8 cellular contexts compared by ENCODE assay signal in the genomic region with DNA sequence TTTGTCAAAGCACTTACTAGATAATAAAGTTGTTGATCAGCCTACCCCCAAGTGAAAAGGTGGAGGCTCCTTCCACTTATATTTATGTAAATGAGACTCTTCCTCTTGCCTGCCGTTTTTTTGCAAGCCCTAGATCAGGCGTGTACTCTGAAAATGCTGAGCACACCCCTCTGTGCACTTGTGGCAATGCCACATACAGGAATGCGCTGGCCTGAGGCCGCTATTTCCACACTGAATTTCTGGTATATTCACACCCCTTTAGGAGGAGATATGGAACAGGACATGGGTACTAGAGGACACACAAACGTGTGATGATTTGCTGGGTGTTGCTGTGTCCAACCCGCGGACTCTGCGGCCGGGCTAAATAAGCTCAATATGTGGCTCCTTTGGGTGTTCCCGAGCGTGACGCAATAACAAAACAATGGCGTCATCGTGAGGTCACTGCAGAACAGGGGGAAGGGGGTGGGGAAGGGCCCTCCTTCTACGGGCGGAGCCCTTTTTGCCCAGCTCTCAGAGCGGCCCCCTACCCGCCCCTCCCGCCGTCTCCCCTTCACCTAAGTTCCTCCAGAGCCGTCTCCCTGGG. TPM values are rescaled to one million over a fixed set of nuclear protein-coding genes. Genes with fewer than 3 reads are reported as not detected.
DNase-seq lines count a peak whose midpoint lies in the region; ATAC-seq lines count a peak whose summit lies in the region.

No MANE protein-coding gene starts in this region.

- ATAC-seq in GM21526 (IDR thresholded peaks at IDR 0.05; ENCODE audit: low FRiP score, unreplicated experiment), result peak; percentile 30
- ATAC-seq in activated CD4-positive, alpha-beta T cell treated with anti-CD3 and anti-CD28 coated beads for 36 hours, result peak; percentile 55

- H3K27me3 ChIP-seq in HUES6 (ENCODE audit: control insufficient read depth, insufficient read depth, low read length), result peaks cover 47% of the 10 kb centered on the region
- H3K27me3 ChIP-seq in effector memory CD4-positive, alpha-beta T cell (replicated peaks; ENCODE audit: control insufficient read depth, insufficient read depth, low read length, poor library complexity, severe bottlenecking), result no peaks in the 10 kb centered on the region
- H3K27me3 ChIP-seq in mucosa of rectum (ENCODE audit: control insufficient read depth in 2 of 2, insufficient read depth in 2 of 2, low read length in 2 of 2), result peaks cover 3 to 23% of the 10 kb centered on the region in 2 donors

- H3K27ac Mint-ChIP-seq in activated CD4-positive, alpha-beta T cell treated with anti-CD3 and anti-CD28 coated beads for 36 hours, result peak overlapping the region; percentile 98
- peak overlapping the region; percentile 92 for H3K27ac Mint-ChIP-seq in stimulated activated naive CD8-positive, alpha-beta T cell treated with anti-CD3 and anti-CD28 coated beads, Interleukin-15, Interleukin-2, amounts not matched to agents 100 ng/mL and 50 ng/mL, for 24 hours

- H3K27me3 Mint-ChIP-seq in activated CD4-positive, alpha-beta T cell treated with anti-CD3 and anti-CD28 coated beads for 36 hours, result no peaks in the 10 kb centered on the region
- H3K27me3 Mint-ChIP-seq in stimulated activated naive CD8-positive, alpha-beta T cell treated with anti-CD3 and anti-CD28 coated beads, Interleukin-15, Interleukin-2, amounts not matched to agents 100 ng/mL and 50 ng/mL, for 24 hours, result no peaks in the 10 kb centered on the region

- no peaks in the 10 kb centered on the region for H3K9me3 Mint-ChIP-seq in activated CD4-positive, alpha-beta T cell treated with anti-CD3 and anti-CD28 coated beads for 36 hours (ENCODE audit: low read depth)
- H3K9me3 Mint-ChIP-seq in stimulated activated naive CD8-positive, alpha-beta T cell treated with anti-CD3 and anti-CD28 coated beads, Interleukin-15, Interleukin-2, amounts not matched to agents 100 ng/mL and 50 ng/mL, for 24 hours, result no peaks in the 10 kb centered on the region

- CTCF ChIA-PET in activated CD4-positive, alpha-beta T cell treated with anti-CD3 and anti-CD28 coated beads for 36 hours (lab: Charles Lee), result interaction anchor here (0.7 to 2.3 kb wide), 7 partner anchors 10 to 285 kb away, joined by 3 to 9 read pairs (median 3); a partner anchor contains a TSS

- intact Hi-C loops in activated CD4-positive, alpha-beta T cell treated with anti-CD3 and anti-CD28 coated beads for 36 hours (cut with DNase I, micrococcal nuclease), result loop anchor here (1.0 to 5.0 kb wide), 11 partner anchors 8 to 1627 kb away; a partner anchor contains a TSS

- H3K36me3 ChIP-seq in ES-I3 (ENCODE audit: insufficient read depth, low read length), result peaks cover 14% of the 10 kb centered on the region; the same call in 1 of the 2 replicates
- H3K36me3 ChIP-seq in HUES6 (ENCODE audit: control insufficient read depth, insufficient read depth, low read length), result peaks cover 35% of the 10 kb centered on the region
- peaks cover 27% of the 10 kb centered on the region for H3K36me3 ChIP-seq in effector memory CD4-positive, alpha-beta T cell (ENCODE audit: control insufficient read depth, insufficient read depth, low read length)
- H3K36me3 ChIP-seq in mucosa of rectum (ENCODE audit: control insufficient read depth in 2 of 2, insufficient read depth in 2 of 2, low read length in 2 of 2), result peaks cover 19 to 20% of the 10 kb centered on the region in 2 donors

- H3K9me3 ChIP-seq in ES-I3 (ENCODE audit: control insufficient read depth, insufficient read depth, low read length) (no peaks in the 10 kb centered on the region), HUES6 (ENCODE audit: control insufficient read depth, insufficient read depth, low read depth, low read length) (no peaks in the 10 kb centered on the region), mucosa of rectum (ENCODE audit: control insufficient read depth in 2 of 2, low read length in 2 of 2) (no peaks in the 10 kb centered on the region)
- no peaks in the 10 kb centered on the region for H3K9me3 ChIP-seq in effector memory CD4-positive, alpha-beta T cell (ENCODE audit: control insufficient read depth, low read length)

- H3K4me3 Mint-ChIP-seq in activated CD4-positive, alpha-beta T cell treated with anti-CD3 and anti-CD28 coated beads for 36 hours, result peak overlapping the region; percentile 94
- H3K4me3 Mint-ChIP-seq in stimulated activated naive CD8-positive, alpha-beta T cell treated with anti-CD3 and anti-CD28 coated beads, Interleukin-15, Interleukin-2, amounts not matched to agents 100 ng/mL and 50 ng/mL, for 24 hours, result peak overlapping the region; percentile 90

- peaks cover 40% of the 10 kb centered on the region for H3K36me3 Mint-ChIP-seq in activated CD4-positive, alpha-beta T cell treated with anti-CD3 and anti-CD28 coated beads for 36 hours (ENCODE audit: low read depth)
- H3K36me3 Mint-ChIP-seq in stimulated activated naive CD8-positive, alpha-beta T cell treated with anti-CD3 and anti-CD28 coated beads, Interleukin-15, Interleukin-2, amounts not matched to agents 100 ng/mL and 50 ng/mL, for 24 hours (ENCODE audit: low read depth), result peaks cover 36% of the 10 kb centered on the region

- POLR2A ChIA-PET in activated CD4-positive, alpha-beta T cell treated with anti-CD3 and anti-CD28 coated beads for 36 hours (lab: Charles Lee), result interaction anchor here (0.8 to 1.5 kb wide), 4 partner anchors 12 to 224 kb away, joined by 3 to 5 read pairs (median 3); a partner anchor contains a TSS

- DNase-seq in activated CD4-positive, alpha-beta T cell treated with anti-CD3 and anti-CD28 coated beads for 36 hours, result peak; percentile 92
- peak in 2 of 3 donors; percentile 60 to 69 for DNase-seq in effector memory CD4-positive, alpha-beta T cell
- DNase-seq in NCI-H1694 treated with DMSO at 0.1 percent for 48 hours (lab: John Stamatoyannopoulos, UW), result no peak

- peaks cover 53% of the 10 kb centered on the region for H3K4me1 Mint-ChIP-seq in activated CD4-positive, alpha-beta T cell treated with anti-CD3 and anti-CD28 coated beads for 36 hours
- H3K4me1 Mint-ChIP-seq in stimulated activated naive CD8-positive, alpha-beta T cell treated with anti-CD3 and anti-CD28 coated beads, Interleukin-15, Interleukin-2, amounts not matched to agents 100 ng/mL and 50 ng/mL, for 24 hours (ENCODE audit: low read depth), result peaks cover 66% of the 10 kb centered on the region

- H3K9ac ChIP-seq in ES-I3 (ENCODE audit: low read depth, low read length) (peak overlapping the region; percentile 94), HUES6 (ENCODE audit: low read length) (peak overlapping the region; percentile 97), mucosa of rectum (ENCODE audit: low read depth in 1 of 2, low read length in 2 of 2) (peak overlapping the region; percentile 92 to 100)

- H3K4me3 ChIP-seq in HUES6 (ENCODE audit: low read depth, low read length), result peak overlapping the region; percentile 91
- peak overlapping the region; percentile 89 for H3K4me3 ChIP-seq in effector memory CD4-positive, alpha-beta T cell (ENCODE audit: insufficient read depth, low read depth, low read length, poor library complexity, severe bottlenecking)
- peak overlapping the region; percentile 81 to 98 for H3K4me3 ChIP-seq in mucosa of rectum (ENCODE audit: low read length in 2 of 2)

- H3K27ac ChIP-seq in HUES6 (ENCODE audit: low read depth, low read length) (peak overlapping the region; percentile 97), mucosa of rectum (ENCODE audit: low read depth in 2 of 2, low read length in 2 of 2) (peak overlapping the region; percentile 91 to 93)
- H3K27ac ChIP-seq in effector memory CD4-positive, alpha-beta T cell (ENCODE audit: insufficient read depth, low read length, poor library complexity, severe bottlenecking), result peak overlapping the region; percentile 93

- H3K4me1 ChIP-seq in ES-I3 (ENCODE audit: insufficient read depth, low read length) (peaks cover 3% of the 10 kb centered on the region; the same call in 1 of the 2 replicates), HUES6 (ENCODE audit: control insufficient read depth, insufficient read depth, low read length) (peaks cover 7% of the 10 kb centered on the region; the same call in 1 of the 2 replicates), mucosa of rectum (ENCODE audit: control insufficient read depth in 2 of 2, insufficient read depth in 2 of 2, low read length in 2 of 2) (peaks cover 14 to 16% of the 10 kb centered on the region in 2 donors)
- H3K4me1 ChIP-seq in effector memory CD4-positive, alpha-beta T cell (ENCODE audit: control insufficient read depth, insufficient read depth, low read length, poor library complexity, severe bottlenecking), result peaks cover 44% of the 10 kb centered on the region

RNA-seq across cellular contexts. Expression of a gene that starts 0.6 kb away (rescaled TPM):
- 10 to 100 TPM; 13.6 to 15.9 TPM for total RNA-seq in activated CD4-positive, alpha-beta T cell treated with anti-CD3 and anti-CD28 coated beads for 36 hours

RNA-seq across cellular contexts. Expression of a gene that starts 5.7 kb away (rescaled TPM):
- 10 to 100 TPM; 28.0 to 46.9 TPM for total RNA-seq in activated CD4-positive, alpha-beta T cell treated with anti-CD3 and anti-CD28 coated beads for 36 hours

RNA-seq across cellular contexts. Expression of a gene that starts 7.8 kb away (rescaled TPM):
- total RNA-seq in activated CD4-positive, alpha-beta T cell treated with anti-CD3 and anti-CD28 coated beads for 36 hours, result 100 to 1,000 TPM; 132 to 208 TPM

RNA-seq across cellular contexts. Expression of a gene that starts 10.6 kb away (rescaled TPM):
- total RNA-seq in activated CD4-positive, alpha-beta T cell treated with anti-CD3 and anti-CD28 coated beads for 36 hours, result 10 to 100 TPM; 20.9 to 22.5 TPM

RNA-seq across cellular contexts. Expression of a gene that starts 22.6 kb away (rescaled TPM):
- 1 to 10 TPM; 6.6 to 6.8 TPM for total RNA-seq in activated CD4-positive, alpha-beta T cell treated with anti-CD3 and anti-CD28 coated beads for 36 hours
